In the genomic region with DNA sequence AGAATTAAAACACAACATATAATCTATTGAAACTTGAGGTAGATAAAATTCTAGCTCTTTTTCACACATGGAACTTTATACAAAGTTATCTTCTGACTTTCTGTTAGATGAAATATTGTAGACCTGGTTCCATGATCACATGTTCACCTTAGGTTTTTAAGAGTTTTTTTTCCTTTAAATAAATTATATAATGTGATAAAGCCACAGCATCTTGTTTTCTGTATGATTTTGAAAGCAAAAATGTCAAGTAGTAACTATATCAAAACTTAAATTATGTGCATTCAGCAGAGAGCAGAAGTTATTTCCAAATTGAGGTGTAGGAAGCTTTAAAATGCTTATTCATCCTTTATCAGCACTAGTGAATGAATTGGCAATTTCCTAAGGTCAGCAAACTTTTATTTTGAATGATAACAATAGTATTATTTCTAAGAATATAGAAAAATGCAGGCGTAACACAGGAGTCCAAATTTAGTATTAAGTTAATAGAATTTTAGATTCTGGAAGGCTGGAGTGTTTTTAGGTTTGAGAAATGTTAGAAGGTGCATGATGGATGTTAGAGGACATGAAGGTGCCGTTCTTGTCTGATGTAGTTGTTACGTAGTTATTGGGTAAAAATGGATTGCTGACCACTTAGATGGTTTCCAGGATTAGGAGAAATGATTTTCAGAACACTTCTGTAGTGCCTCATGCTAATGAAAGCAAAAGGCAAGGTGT, we compare ENCODE assay signal across 2 cellular contexts.
TF ChIP-seq lines count a peak whose summit lies in the region.

No MANE protein-coding gene starts in this region.

TF ChIP-seq in IMR-90, 13 proteins besides CTCF, POLR2A, EP300 and RAD21:
- TF ChIP-seq RFX5 (IDR thresholded peaks at IDR 0.05; ENCODE audit: low read depth, low read length) (no peak), MAFK (IDR thresholded peaks at IDR 0.05; ENCODE audit: low read depth, low read length) (peak; percentile 54), NFE2L2 (IDR thresholded peaks at IDR 0.05; ENCODE audit: low read depth, low read length) (peak; percentile 68; the same call in 1 of the 2 replicates), MXI1 (IDR thresholded peaks at IDR 0.05; ENCODE audit: borderline replicate concordance, low read depth, low read length) (no peak), BHLHE40 (IDR thresholded peaks at IDR 0.05; ENCODE audit: low read depth, low read length) (no peak)

TF ChIP-seq in GM12878, 131 proteins besides CTCF, POLR2A, EP300 and RAD21:
- no peak for TF ChIP-seq SMC3 (IDR thresholded peaks at IDR 0.05; ENCODE audit: borderline replicate concordance, low read length)
- TF ChIP-seq POLR2AphosphoS5 (IDR thresholded peaks at IDR 0.05; ENCODE audit: low read length): peak; percentile 22; the same call in 1 of the 2 replicates
- no peak for TF ChIP-seq ZZZ3 (IDR thresholded peaks at IDR 0.05; ENCODE audit: control insufficient read depth, insufficient read length, low read depth)
- TF ChIP-seq, protein P1, sequence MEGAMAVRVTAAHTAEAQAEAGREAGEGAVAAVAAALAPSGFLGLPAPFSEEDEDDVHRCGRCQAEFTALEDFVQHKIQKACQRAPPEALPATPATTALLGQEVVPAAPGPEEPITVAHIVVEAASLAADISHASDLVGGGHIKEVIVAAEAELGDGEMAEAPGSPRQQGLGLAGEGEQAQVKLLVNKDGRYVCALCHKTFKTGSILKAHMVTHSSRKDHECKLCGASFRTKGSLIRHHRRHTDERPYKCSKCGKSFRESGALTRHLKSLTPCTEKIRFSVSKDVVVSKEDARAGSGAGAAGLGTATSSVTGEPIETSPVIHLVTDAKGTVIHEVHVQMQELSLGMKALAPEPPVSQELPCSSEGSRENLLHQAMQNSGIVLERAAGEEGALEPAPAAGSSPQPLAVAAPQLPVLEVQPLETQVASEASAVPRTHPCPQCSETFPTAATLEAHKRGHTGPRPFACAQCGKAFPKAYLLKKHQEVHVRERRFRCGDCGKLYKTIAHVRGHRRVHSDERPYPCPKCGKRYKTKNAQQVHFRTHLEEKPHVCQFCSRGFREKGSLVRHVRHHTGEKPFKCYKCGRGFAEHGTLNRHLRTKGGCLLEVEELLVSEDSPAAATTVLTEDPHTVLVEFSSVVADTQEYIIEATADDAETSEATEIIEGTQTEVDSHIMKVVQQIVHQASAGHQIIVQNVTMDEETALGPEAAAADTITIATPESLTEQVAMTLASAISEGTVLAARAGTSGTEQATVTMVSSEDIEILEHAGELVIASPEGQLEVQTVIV (IDR thresholded peaks at IDR 0.05; ENCODE audit: borderline replicate concordance, partially characterized antibody): no peak
- TF ChIP-seq NFYA (IDR thresholded peaks at IDR 0.05; ENCODE audit: borderline replicate concordance, low read depth, low read length): no peak
- TF ChIP-seq RELA (IDR thresholded peaks at IDR 0.05; ENCODE audit: borderline replicate concordance, partially characterized antibody): no peak
